8 cellular contexts compared by ENCODE assay signal in genomic region chr1:226912587-226913176, GRCh38. TPM values are rescaled to one million over a fixed set of nuclear protein-coding genes. Genes with fewer than 3 reads are reported as not detected.
DNase-seq lines count a peak whose midpoint lies in the region; ATAC-seq and TF ChIP-seq lines count a peak whose summit lies in the region.

No MANE protein-coding gene starts in this region.

- intact Hi-C loops in esophagus muscularis mucosa (cut with DNase I) (no loop called here), upper lobe of right lung (cut with DNase I) (no loop called here)

- H3K4me3 Mint-ChIP-seq in nephron, result no peak overlapping the region

- no peaks in the 10 kb centered on the region for H3K9me3 Mint-ChIP-seq in nephron

- peak overlapping the region in 1 of 4 donors; percentile 9 for H3K27ac ChIP-seq in esophagus muscularis mucosa (replicated peaks in 1 of 4)
- H3K27ac ChIP-seq in upper lobe of right lung, result no peak overlapping the region

- TF ChIP-seq EP300 in esophagus muscularis mucosa (IDR thresholded peaks at IDR 0.05), result no peak

- no peak for TF ChIP-seq POLR2A in esophagus muscularis mucosa (IDR thresholded peaks at IDR 0.05; ENCODE audit: low read depth)

- H3K4me1 ChIP-seq in esophagus muscularis mucosa, result peaks cover 0 to 22% (median 13%) of the 10 kb centered on the region in 4 donors
- H3K4me1 ChIP-seq in upper lobe of right lung, result no peaks in the 10 kb centered on the region

- H3K27me3 ChIP-seq in esophagus muscularis mucosa, result no peaks in the 10 kb centered on the region
- H3K27me3 ChIP-seq in upper lobe of right lung, result no peaks in the 10 kb centered on the region

- H3K4me1 Mint-ChIP-seq in nephron, result no peaks in the 10 kb centered on the region

- H3K27me3 Mint-ChIP-seq in nephron (ENCODE audit: low read depth), result no peaks in the 10 kb centered on the region

- H3K27ac Mint-ChIP-seq in nephron, result no peak overlapping the region

- ATAC-seq in GM18909 (IDR thresholded peaks at IDR 0.05; ENCODE audit: poor library complexity, unreplicated experiment), result peak; percentile 64
- ATAC-seq in upper lobe of right lung, result peak; percentile 94

- peaks cover 4% of the 10 kb centered on the region for H3K36me3 Mint-ChIP-seq in nephron (ENCODE audit: low read depth)

- 40% methylated on average over 12 of the region's 13 CpGs for WGBS in esophagus muscularis mucosa

- TF ChIP-seq CTCF in AG09309 (IDR thresholded peaks at IDR 0.05; ENCODE audit: control insufficient read depth, insufficient read depth, low read depth, low read length, missing control alignments) (peak; percentile 35), esophagus muscularis mucosa (IDR thresholded peaks at IDR 0.05) (peak; percentile 64 to 82 (median 68)), nephron (IDR thresholded peaks at IDR 0.05; ENCODE audit: unreplicated experiment in 3 of 3) (peak; percentile 34 to 54 (median 39)), upper lobe of right lung (IDR thresholded peaks at IDR 0.05) (peak; percentile 60)

- H3K4me3 ChIP-seq in AG09309 (ENCODE audit: control insufficient read depth, low read depth, low read length) (no peak overlapping the region), esophagus muscularis mucosa (no peak overlapping the region), upper lobe of right lung (no peak overlapping the region)

- DNase-seq in AG09309 (ENCODE audit: low read depth), result no peak
- DNase-seq in HuH-7 (ENCODE audit: low spot score), result peak; percentile 91
- peak; percentile 35 to 46 for DNase-seq in activated CD4-positive, alpha-beta T cell treated with anti-CD3 and anti-CD28 coated beads, Interleukin-2, amount 50 U/mL, for 48 hours
- no peak for DNase-seq in esophagus muscularis mucosa (ENCODE audit: extremely low spot score)
- peak; percentile 83 for DNase-seq in upper lobe of right lung
- DNase-seq in NOMO-1 (lab: John Stamatoyannopoulos, UW; ENCODE audit: unreplicated experiment in 2 of 2), result no peak

- H3K36me3 ChIP-seq in esophagus muscularis mucosa (peaks cover 0 to 28% (median 8%) of the 10 kb centered on the region in 4 donors), upper lobe of right lung (no peaks in the 10 kb centered on the region)

- H3K9me3 ChIP-seq in esophagus muscularis mucosa (no peaks in the 10 kb centered on the region), upper lobe of right lung (no peaks in the 10 kb centered on the region)

RNA-seq across cellular contexts. Expression of gene COQ8A, which starts 27.4 kb away (rescaled TPM):
- 100 to 1,000 TPM in 1 of 4 donors, 10 to 100 TPM in 3; 73.1 to 118 (median 80.9) TPM for total RNA-seq in esophagus muscularis mucosa
- 30.6 TPM for total RNA-seq in upper lobe of right lung

RNA-seq across cellular contexts. Expression of gene PSEN2, which starts 42.3 kb away (rescaled TPM):
- total RNA-seq in esophagus muscularis mucosa, result 10 to 100 TPM; 37.8 to 56.9 (median 47.1) TPM
- 22.7 TPM for total RNA-seq in upper lobe of right lung

Comparison
In these comparisons a context has a peak if more than half of its experiments do, and no peak if none do; other contexts are left out.
1. DNase-seq: peak in HuH-7 (single experiment), activated CD4-positive, alpha-beta T cell treated with anti-CD3 and anti-CD28 coated beads, Interleukin-2, amount 50 U/mL, for 48 hours (2 of 2) and upper lobe of right lung (single experiment); none in AG09309 (single experiment), esophagus muscularis mucosa (single experiment) and NOMO-1 (0 of 2).
2. Peak in every context shown above with its lines, with median percentiles within 50 percentile points of each other: CTCF ChIP-seq.